In genomic region chr2:240438810-240439697, GRCh38 we compare ENCODE assay signal across 15 cellular contexts. TPM values are rescaled to one million over a fixed set of nuclear protein-coding genes. Genes with fewer than 3 reads are reported as not detected.
DNase-seq lines count a peak whose midpoint lies in the region; ATAC-seq, FAIRE-seq and TF ChIP-seq lines count a peak whose summit lies in the region.
"Had no signal": no experiment of that assay in that cellular context is flagged by ENCODE, and none has a peak within 500 bp of the region (broad histone marks: within the 10 kb centered on the region; RNA-seq: fewer than 3 reads in every experiment).

No MANE protein-coding gene starts in this region.

- 75% methylated on average over 23 of the region's 25 CpGs for WGBS in A549 (ENCODE audit: missing lambda C conversion rate)

- no peak overlapping the region for H3K4me3 Mint-ChIP-seq in T-helper 17 cell
- no peak overlapping the region for H3K4me3 Mint-ChIP-seq in T-helper 2 cell treated with Interferon-gamma antibody and Interleukin-4, amounts not matched to agents 5 μg/mL and 100 μg/mL, for 36 hours

- no peak for TF ChIP-seq POLR2A in A549 (IDR thresholded peaks at IDR 0.05; ENCODE audit: low read length)

- no peak for DNase-seq in A549 (ENCODE audit: low read depth in 1 of 2, low spot score in 1 of 2)
- DNase-seq in T-helper 17 cell, result peak in 2 of 3 donors; percentile 3 to 7
- DNase-seq in left cardiac atrium, result peak; percentile 18
- DNase-seq in posterior vena cava (ENCODE audit: low spot score), result peak; percentile 72
- DNase-seq in T-helper 2 cell treated with Interferon-gamma antibody and Interleukin-4, amounts not matched to agents 5 μg/mL and 100 μg/mL, for 36 hours (ENCODE audit: low spot score), result no peak
- no peak for DNase-seq in NCI-H526 treated with DMSO at 0.1 percent for 48 hours (lab: John Stamatoyannopoulos, UW)
- no peak for DNase-seq in NCI-H2171 (lab: John Stamatoyannopoulos, UW)
- DNase-seq: foreskin keratinocyte, NCI-H1436 treated with DMSO at 0.1 percent for 48 hours had no signal

- H3K36me3 Mint-ChIP-seq in T-helper 17 cell (ENCODE audit: low read depth), result no peaks in the 10 kb centered on the region
- no peaks in the 10 kb centered on the region for H3K36me3 Mint-ChIP-seq in T-helper 2 cell treated with Interferon-gamma antibody and Interleukin-4, amounts not matched to agents 5 μg/mL and 100 μg/mL, for 36 hours (ENCODE audit: low read depth)

- H3K4me3 ChIP-seq in A549, result no peak overlapping the region
- H3K4me3 ChIP-seq: Peyer's patch had no signal

- ATAC-seq in A549, result no peak
- ATAC-seq in T-helper 17 cell, result no peak
- no peak for ATAC-seq in left cardiac atrium
- no peak for ATAC-seq in GM19463 (IDR thresholded peaks at IDR 0.05; ENCODE audit: unreplicated experiment)
- ATAC-seq: foreskin keratinocyte had no signal

- no peak for TF ChIP-seq EP300 in A549 (IDR thresholded peaks at IDR 0.05)

- H3K27me3 Mint-ChIP-seq in T-helper 17 cell, result peaks cover 16% of the 10 kb centered on the region
- peaks cover 15% of the 10 kb centered on the region for H3K27me3 Mint-ChIP-seq in T-helper 2 cell treated with Interferon-gamma antibody and Interleukin-4, amounts not matched to agents 5 μg/mL and 100 μg/mL, for 36 hours (ENCODE audit: low read depth)

- H3K4me1 ChIP-seq in A549, result peaks cover 43% of the 10 kb centered on the region

- no peaks in the 10 kb centered on the region for H3K9me3 Mint-ChIP-seq in T-helper 2 cell treated with Interferon-gamma antibody and Interleukin-4, amounts not matched to agents 5 μg/mL and 100 μg/mL, for 36 hours
- H3K9me3 Mint-ChIP-seq: activated T-helper 2 cell treated with anti-CD3 and anti-CD28 coated beads, Interferon-gamma antibody, Interleukin-2, Interleukin-4, amounts not matched to agents 10 μg/mL and 5 μg/mL and 100 μg/mL, durations not matched to agents 14 hours and 24 hours and 36 hours had no signal

- CTCF ChIA-PET in A549 (lab: Yijun Ruan, JAX), result interaction anchor here (0.6 to 5.7 kb wide), 26 partner anchors 8 to 294 kb away, joined by 3 to 116 read pairs (median 5); no protein-coding TSS in a partner anchor

- H3K4me2 ChIP-seq in A549, result peak overlapping the region; percentile 97

- TF ChIP-seq CTCF in A549 (IDR thresholded peaks at IDR 0.05), result no peak

- no peak for TF ChIP-seq RAD21 in A549 (conservative IDR thresholded peaks at IDR 0.05 in 1 of 2, IDR thresholded peaks at IDR 0.05 in 1 of 2)

- no peak overlapping the region for H3K27ac Mint-ChIP-seq in T-helper 17 cell
- no peak overlapping the region for H3K27ac Mint-ChIP-seq in T-helper 2 cell treated with Interferon-gamma antibody and Interleukin-4, amounts not matched to agents 5 μg/mL and 100 μg/mL, for 36 hours
- H3K27ac Mint-ChIP-seq: activated T-helper 2 cell treated with anti-CD3 and anti-CD28 coated beads, Interferon-gamma antibody, Interleukin-2, Interleukin-4, amounts not matched to agents 10 μg/mL and 5 μg/mL and 100 μg/mL, durations not matched to agents 14 hours and 24 hours and 36 hours had no signal

- H3K4me1 Mint-ChIP-seq in T-helper 17 cell, result peaks cover 7% of the 10 kb centered on the region
- peaks cover 6% of the 10 kb centered on the region for H3K4me1 Mint-ChIP-seq in T-helper 2 cell treated with Interferon-gamma antibody and Interleukin-4, amounts not matched to agents 5 μg/mL and 100 μg/mL, for 36 hours (ENCODE audit: low read depth)

- H3K27ac ChIP-seq in A549, result peak overlapping the region; percentile 47 to 97; a peak in 3 of 6 replicates
- H3K27ac ChIP-seq: foreskin keratinocyte, Peyer's patch, stomach had no signal

- POLR2A ChIA-PET in A549 (lab: Yijun Ruan, JAX), result no interaction called here

- intact Hi-C loops in left cardiac atrium (cut with DNase I), result loop anchor here (1.0 to 10.0 kb wide), 4 partner anchors 54 to 206 kb away; no protein-coding TSS in a partner anchor
- intact Hi-C loops in posterior vena cava (cut with DNase I), result loop anchor here in 1 of 2 donors (2.0 to 5.0 kb wide), 2 partner anchors 187 to 206 kb away; no protein-coding TSS in a partner anchor

- no peaks in the 10 kb centered on the region for H3K9me3 ChIP-seq in A549
- H3K9me3 ChIP-seq in T-helper 17 cell (ENCODE audit: control insufficient read depth, low read length, poor library complexity, severe bottlenecking), result no peaks in the 10 kb centered on the region
- H3K9me3 ChIP-seq: Peyer's patch, stomach had no signal

- FAIRE-seq in A549 (lab: Jason Lieb, UNC), result no peak
- FAIRE-seq: islet of Langerhans, small intestine had no signal

TF ChIP-seq in A549, 52 proteins besides CTCF, POLR2A, EP300 and RAD21:
- TF ChIP-seq BHLHE40 (IDR thresholded peaks at IDR 0.05; ENCODE audit: low read depth, low read length) (no peak), ZSCAN20 (CRISPR knock-in tag; IDR thresholded peaks at IDR 0.05) (no peak)

RNA-seq across cellular contexts. Expression of gene GPC1, which starts 3.6 kb away (rescaled TPM):
- polyA plus RNA-seq in A549 (2011; rRNA removed) (19.8 and 22.7 TPM in 2 replicates), A549 (2017; fragmentation: RNase III; extraction: RNeasy Plus Mini Kit Qiagen cat#74134 plus additional on column Dnase treatment) (93.5 to 107 TPM (median 97.7 TPM) in 3 replicates)
- polyA plus RNA-seq in A549 (2012; cell fraction: cytosol; rRNA removed), result 75.3 and 114 TPM in 2 replicates
- 235 and 362 TPM in 2 replicates for polyA plus RNA-seq in A549 (2012; cell fraction: nucleus; rRNA removed)
- 19.8 and 36.6 TPM in 2 replicates for polyA minus RNA-seq in A549 (2011; rRNA and poly(A)+ RNA removed)
- total RNA-seq in T-helper 17 cell (1 to 10 TPM; 1.5 to 1.7 TPM), left cardiac atrium (10 to 100 TPM; 74.6 to 78.4 TPM), posterior vena cava (10 to 100 TPM; 69.5 to 83.1 TPM)

Comparison
In these comparisons a context has a peak if more than half of its experiments do, and no peak if none do; other contexts are left out.
1. DNase-seq: peak in T-helper 17 cell (2 of 3), left cardiac atrium (single experiment) and posterior vena cava (single experiment); none in A549 (0 of 2), T-helper 2 cell treated with Interferon-gamma antibody and Interleukin-4, amounts not matched to agents 5 μg/mL and 100 μg/mL, for 36 hours (single experiment), NCI-H526 treated with DMSO at 0.1 percent for 48 hours (single experiment) and NCI-H2171 (single experiment).
2. RNA of gene GPC1, which starts 3.6 kb away (total RNA-seq): 69.5 to 83.1 TPM in posterior vena cava and 74.6 to 78.4 TPM in left cardiac atrium; 1.5 to 1.7 TPM in T-helper 17 cell; every median in the first group is over 10 times any median in the second.